Comparison of ENCODE assay signal across 8 cellular contexts in genomic region chr5:55538621-55539020, GRCh38. TPM values are rescaled to one million over a fixed set of nuclear protein-coding genes. Genes with fewer than 3 reads are reported as not detected.
DNase-seq lines count a peak whose midpoint lies in the region; ATAC-seq and TF ChIP-seq lines count a peak whose summit lies in the region.

No MANE protein-coding gene starts in this region.

- H3K36me3 ChIP-seq in SK-N-SH (replicated peaks in 1 of 2; ENCODE audit: control insufficient read depth in 1 of 2, insufficient read depth in 2 of 2, low read length in 1 of 2): no peaks in the 10 kb centered on the region
- no peaks in the 10 kb centered on the region for H3K36me3 ChIP-seq in aorta (ENCODE audit: control insufficient read depth in 1 of 2, insufficient read depth in 2 of 2, low read length in 1 of 2)

- peaks cover 58% of the 10 kb centered on the region for H3K4me1 Mint-ChIP-seq in activated CD8-positive, alpha-beta T cell treated with anti-CD3 and anti-CD28 coated beads, Interleukin-2, amount 10 ng/mL, durations not matched to agents 7 days and 5 days (ENCODE audit: low read depth)

- H3K4me1 ChIP-seq in SK-N-SH (ENCODE audit: control insufficient read depth in 1 of 2, insufficient read depth in 2 of 2, low read depth in 1 of 2, low read length in 1 of 2) (peaks cover 0 to 4% of the 10 kb centered on the region in 2 experiments; a peak in 2 of 4 replicates), aorta (ENCODE audit: control insufficient read depth in 1 of 2, insufficient read depth in 2 of 2, low read length in 2 of 2) (no peaks in the 10 kb centered on the region)

- CTCF ChIA-PET in activated CD8-positive, alpha-beta T cell treated with anti-CD3 and anti-CD28 coated beads, Interleukin-2, amount 10 ng/mL, durations not matched to agents 7 days and 5 days (lab: Charles Lee): interaction anchor here (0.8 to 1.3 kb wide), 2 partner anchors 9 to 154 kb away, joined by 3 to 6 read pairs; no protein-coding TSS in a partner anchor
- CTCF ChIA-PET in SK-N-SH (lab: Yijun Ruan, JAX): no interaction called here

- POLR2A ChIA-PET in activated CD8-positive, alpha-beta T cell treated with anti-CD3 and anti-CD28 coated beads, Interleukin-2, amount 10 ng/mL, durations not matched to agents 7 days and 5 days (lab: Charles Lee): no interaction called here
- POLR2A ChIA-PET in SK-N-SH (lab: Yijun Ruan, JAX): no interaction called here

- no peak for TF ChIP-seq EP300 in SK-N-SH (IDR thresholded peaks at IDR 0.05; ENCODE audit: borderline replicate concordance in 1 of 2, low read depth in 1 of 2, low read length in 1 of 2)

- no peaks in the 10 kb centered on the region for H3K9me3 Mint-ChIP-seq in activated CD8-positive, alpha-beta T cell treated with anti-CD3 and anti-CD28 coated beads, Interleukin-2, amount 10 ng/mL, durations not matched to agents 7 days and 5 days (ENCODE audit: insufficient read depth)

- H3K9me2 ChIP-seq in SK-N-SH: no peaks in the 10 kb centered on the region

- peaks cover 6% of the 10 kb centered on the region for H3K79me2 ChIP-seq in SK-N-SH (ENCODE audit: insufficient read depth)

- no peak overlapping the region for H3K4me2 ChIP-seq in SK-N-SH

- H3K4me3 Mint-ChIP-seq in activated CD8-positive, alpha-beta T cell treated with anti-CD3 and anti-CD28 coated beads, Interleukin-2, amount 10 ng/mL, durations not matched to agents 7 days and 5 days: peak overlapping the region; percentile 69

- H3F3A ChIP-seq in SK-N-SH (replicated peaks; ENCODE audit: insufficient read depth): peaks cover 8% of the 10 kb centered on the region

- H3K27me3 ChIP-seq in SK-N-SH (ENCODE audit: insufficient read depth): no peaks in the 10 kb centered on the region
- H3K27me3 ChIP-seq in aorta (ENCODE audit: control insufficient read depth in 1 of 2, insufficient read depth in 2 of 2, low read length in 1 of 2): no peaks in the 10 kb centered on the region

- WGBS in SK-N-SH (ENCODE audit: low lambda C conversion rate): 64% methylated on average over 2 of the region's 2 CpGs
- 36 to 43% methylated on average over 2 of the region's 2 CpGs for WGBS in aorta, 2 donors

- peak overlapping the region; percentile 55 for H3K27ac Mint-ChIP-seq in activated CD8-positive, alpha-beta T cell treated with anti-CD3 and anti-CD28 coated beads, Interleukin-2, amount 10 ng/mL, durations not matched to agents 7 days and 5 days

- H3K4me3 ChIP-seq in SK-N-SH (ENCODE audit: low read depth in 2 of 2, low read length in 1 of 2): no peak overlapping the region
- no peak overlapping the region for H3K4me3 ChIP-seq in aorta (ENCODE audit: low read length in 2 of 2)

- peak; percentile 29 for ATAC-seq in GM18867 (IDR thresholded peaks at IDR 0.05; ENCODE audit: unreplicated experiment)
- ATAC-seq in HG03060 (IDR thresholded peaks at IDR 0.05; ENCODE audit: low read depth, unreplicated experiment): peak; percentile 28
- peak; percentile 4 for ATAC-seq in activated CD8-positive, alpha-beta T cell treated with anti-CD3 and anti-CD28 coated beads, Interleukin-2, amount 10 ng/mL, durations not matched to agents 7 days and 5 days
- ATAC-seq in GM19467 (IDR thresholded peaks at IDR 0.05; ENCODE audit: unreplicated experiment): no peak
- no peak for ATAC-seq in aorta (ENCODE audit: low FRiP score)
- no peak for ATAC-seq in GM19452 (IDR thresholded peaks at IDR 0.05; ENCODE audit: unreplicated experiment)

- no peak for TF ChIP-seq CTCF in SK-N-SH (IDR thresholded peaks at IDR 0.05)

- TF ChIP-seq RAD21 in SK-N-SH (IDR thresholded peaks at IDR 0.05; ENCODE audit: low read length): no peak

- H3K27ac ChIP-seq in SK-N-SH (ENCODE audit: low read depth in 2 of 2, low read length in 1 of 2) (no peak overlapping the region), aorta (ENCODE audit: low read depth in 1 of 2, low read length in 2 of 2) (no peak overlapping the region)

- intact Hi-C loops in aorta (cut with DNase I): loop anchor here (5.0 to 10.0 kb wide), 3 partner anchors 64 to 194 kb away; no protein-coding TSS in a partner anchor

- H3K9ac ChIP-seq in SK-N-SH: no peak overlapping the region

- H3K36me3 Mint-ChIP-seq in activated CD8-positive, alpha-beta T cell treated with anti-CD3 and anti-CD28 coated beads, Interleukin-2, amount 10 ng/mL, durations not matched to agents 7 days and 5 days (ENCODE audit: low read depth): no peaks in the 10 kb centered on the region

- H3K27me3 Mint-ChIP-seq in activated CD8-positive, alpha-beta T cell treated with anti-CD3 and anti-CD28 coated beads, Interleukin-2, amount 10 ng/mL, durations not matched to agents 7 days and 5 days (ENCODE audit: low read depth): no peaks in the 10 kb centered on the region

- no peak for DNase-seq in activated CD8-positive, alpha-beta T cell treated with anti-CD3 and anti-CD28 coated beads, Interleukin-2, amount 10 ng/mL, durations not matched to agents 7 days and 5 days
- DNase-seq in pons (ENCODE audit: low spot score): peak; percentile 42
- DNase-seq in SK-N-SH: no peak
- no peak for DNase-seq in aorta

- no peaks in the 10 kb centered on the region for H4K20me1 ChIP-seq in SK-N-SH (ENCODE audit: insufficient read depth)

- no peak overlapping the region; the same call in 1 of the 2 replicates for H2AFZ ChIP-seq in SK-N-SH (ENCODE audit: low read depth)

- no peaks in the 10 kb centered on the region for H3K9me3 ChIP-seq in SK-N-SH
- no peaks in the 10 kb centered on the region for H3K9me3 ChIP-seq in aorta (ENCODE audit: control insufficient read depth, low read length)

TF ChIP-seq in SK-N-SH, 30 proteins besides CTCF, POLR2A, EP300 and RAD21:
- TF ChIP-seq USF2 (IDR thresholded peaks at IDR 0.05; ENCODE audit: borderline replicate concordance, low read depth, low read length) (no peak), NFIC (IDR thresholded peaks at IDR 0.05; ENCODE audit: borderline replicate concordance) (no peak), CHD2 (IDR thresholded peaks at IDR 0.05; ENCODE audit: low read length, partially characterized antibody) (no peak), EZH2phosphoT487 (IDR thresholded peaks at IDR 0.05; ENCODE audit: borderline replicate concordance, low read depth) (no peak), TCF12 (IDR thresholded peaks at IDR 0.05) (no peak), POLR2AphosphoS5 (IDR thresholded peaks at IDR 0.05; ENCODE audit: low read depth, low read length) (no peak), MXI1 (IDR thresholded peaks at IDR 0.05; ENCODE audit: low read depth, low read length) (no peak), TEAD4 (IDR thresholded peaks at IDR 0.05; ENCODE audit: borderline replicate concordance, insufficient read depth) (no peak), NRF1 (IDR thresholded peaks at IDR 0.05; ENCODE audit: low read depth, low read length) (no peak), ELF1 (IDR thresholded peaks at IDR 0.05) (no peak), GATA2 (CRISPR knock-in tag; IDR thresholded peaks at IDR 0.05) (no peak)

RNA-seq across cellular contexts. Expression of gene PLPP1, which starts 3.9 kb away (rescaled TPM):
- 10 to 100 TPM; 27.0 to 27.2 TPM for total RNA-seq in activated CD8-positive, alpha-beta T cell treated with anti-CD3 and anti-CD28 coated beads, Interleukin-2, amount 10 ng/mL, durations not matched to agents 7 days and 5 days
- polyA plus RNA-seq in SK-N-SH (2012; rRNA removed) (32.8 and 37.5 TPM in 2 replicates), aorta (100 to 1,000 TPM; 104 to 535 TPM)
- 35.9 and 37.2 TPM in 2 replicates for polyA plus RNA-seq in SK-N-SH (2012; cell fraction: cytosol; rRNA removed)
- polyA plus RNA-seq in SK-N-SH (2012; cell fraction: nucleus; rRNA removed): 29.0 and 70.5 TPM in 2 replicates
- total RNA-seq in aorta: 100 to 1,000 TPM; 127 to 214 TPM

Comparison
In these comparisons a context has a peak if more than half of its experiments do, and no peak if none do; other contexts are left out.
1. ATAC-seq: peak in GM18867 (single experiment), HG03060 (single experiment) and activated CD8-positive, alpha-beta T cell treated with anti-CD3 and anti-CD28 coated beads, Interleukin-2, amount 10 ng/mL, durations not matched to agents 7 days and 5 days (single experiment); none in GM19467 (single experiment), aorta (single experiment) and GM19452 (single experiment).
2. RNA of gene PLPP1, which starts 3.9 kb away (total RNA-seq): 127 to 214 TPM in aorta; 27.0 to 27.2 TPM in activated CD8-positive, alpha-beta T cell treated with anti-CD3 and anti-CD28 coated beads, Interleukin-2, amount 10 ng/mL, durations not matched to agents 7 days and 5 days; every median in the first group is over 4 times any median in the second.